ENCODE assay signal across 10 cellular contexts in the genomic region with DNA sequence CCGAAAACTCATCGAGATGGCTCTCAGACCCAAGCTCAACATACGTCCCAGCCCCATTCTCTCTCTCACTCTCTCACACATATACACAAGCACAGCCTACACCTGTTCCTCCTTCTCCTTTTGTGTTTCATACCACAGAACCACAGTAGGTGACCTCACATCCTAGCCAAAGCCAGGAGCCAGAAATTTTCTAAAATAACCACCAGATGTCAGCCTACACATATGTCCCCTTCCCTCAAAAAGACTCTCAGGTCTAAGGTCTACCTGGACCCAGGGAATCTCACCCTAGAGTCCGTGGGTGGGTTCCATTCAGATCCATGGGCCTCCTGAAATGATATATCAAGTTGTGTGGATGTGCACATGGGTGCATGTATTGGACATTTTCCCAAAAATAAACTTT.
A peak's percentile ranks its signal among the peaks of the same experiment; 100 is the strongest.
DNase-seq lines count a peak whose midpoint lies in the region; ATAC-seq, FAIRE-seq and TF ChIP-seq lines count a peak whose summit lies in the region.
"Had no signal": no experiment of that assay in that cellular context is flagged by ENCODE, and none has a peak within 500 bp of the region (broad histone marks: within the 10 kb centered on the region; RNA-seq: fewer than 3 reads in every experiment).

No MANE protein-coding gene starts in this region.

- peaks cover 6% of the 10 kb centered on the region; the same call in 1 of the 2 replicates for H3K23me2 ChIP-seq in H1 (ENCODE audit: low read depth, low read length)

- H3K79me2 ChIP-seq in H1 (ENCODE audit: control insufficient read depth in 1 of 2, insufficient read depth in 2 of 2, low read length in 2 of 2): no peaks in the 10 kb centered on the region

- TF ChIP-seq POLR2A in H1 (IDR thresholded peaks at IDR 0.05; ENCODE audit: control extremely low read depth in 1 of 2, low read depth in 2 of 2, low read length in 2 of 2): no peak

- no peaks in the 10 kb centered on the region for H3K4me1 ChIP-seq in H1 (replicated peaks in 1 of 4; ENCODE audit: control insufficient read depth in 3 of 4, insufficient read depth in 4 of 4, low read length in 3 of 4)

- no peak overlapping the region for H3K56ac ChIP-seq in H1 (replicated peaks; ENCODE audit: insufficient read length, low read depth, low read length)

- in situ Hi-C loops in ACHN (cut with HindIII; ENCODE audit: low pct_ligation_motif_present, low pct_unique_long_range_greater_than_20kb, low sequenced_read_pairs): no loop called here

- no peaks in the 10 kb centered on the region for H3K9me3 ChIP-seq in H1 (ENCODE audit: insufficient read depth in 2 of 2, low read depth in 1 of 2, low read length in 1 of 2)
- H3K9me3 ChIP-seq: thoracic aorta had no signal

- peaks cover 0 to 3% of the 10 kb centered on the region in 2 experiments for H4K20me1 ChIP-seq in H1 (replicated peaks in 1 of 2; ENCODE audit: control insufficient read depth in 1 of 2, insufficient read depth in 2 of 2, low read length in 2 of 2)

- no peak for TF ChIP-seq EP300 in H1 (IDR thresholded peaks at IDR 0.05; ENCODE audit: borderline replicate concordance in 1 of 2, low read depth in 2 of 2, low read length in 2 of 2)

- H3K23ac ChIP-seq in H1 (ENCODE audit: insufficient read length): no peak overlapping the region

- DNase-seq in ACHN: peak; percentile 30
- DNase-seq in GM18507 (ENCODE audit: extremely low spot score, insufficient read length, low read depth): no peak
- DNase-seq in NCI-H2107 (lab: John Stamatoyannopoulos, UW): peak; percentile 70
- no peak for DNase-seq in H1 (ENCODE audit: low read depth in 1 of 2, low spot score in 2 of 2)
- no peak for DNase-seq in activated CD4-positive, CD25-positive, alpha-beta regulatory T cell treated with anti-CD3 and anti-CD28 coated beads, Interleukin-2, amount 50 U/mL, for 72 hours
- DNase-seq in T-helper 1 cell: no peak
- DNase-seq in islet precursor cell: no peak

- TF ChIP-seq CTCF in H1 (IDR thresholded peaks at IDR 0.05; ENCODE audit: control extremely low read depth in 1 of 3, insufficient read depth in 1 of 3, low read depth in 1 of 3, low read length in 3 of 3): peak in 2 of 3 experiments; percentile 56 to 60; a peak in 3 of 4 replicates

- no peaks in the 10 kb centered on the region for H3K27me3 ChIP-seq in H1 (replicated peaks in 1 of 4; ENCODE audit: control insufficient read depth in 3 of 4, extremely low read depth in 1 of 4, insufficient read depth in 3 of 4, low read length in 3 of 4)

- H2AFZ ChIP-seq in H1 (ENCODE audit: low read length): no peak overlapping the region

- no peak overlapping the region for H3K4me2 ChIP-seq in H1 (ENCODE audit: insufficient read depth in 1 of 2, low read depth in 2 of 2, low read length in 2 of 2)

- H3K18ac ChIP-seq in H1 (ENCODE audit: extremely low read depth, low read length): no peak overlapping the region

- no peak overlapping the region for H2BK15ac ChIP-seq in H1 (ENCODE audit: low read length)

- H2BK12ac ChIP-seq in H1 (ENCODE audit: low read depth, low read length): no peak overlapping the region

- H3K27ac ChIP-seq in H1 (ENCODE audit: low read depth, low read length): no peak overlapping the region
- H3K27ac ChIP-seq: thoracic aorta had no signal

- H3K4ac ChIP-seq in H1 (replicated peaks; ENCODE audit: insufficient read length, low read depth, low read length): no peak overlapping the region

- 89% methylated on average over 4 of the region's 4 CpGs; no CpG with 5 or more reads in 1 of the 2 experiments for WGBS in H1 (ENCODE audit: extremely low coverage in 1 of 2, insufficient coverage in 1 of 2, insufficient read length in 1 of 2, insufficient replicate concordance in 2 of 2, low coverage in 1 of 2, low lambda C conversion rate in 2 of 2, missing lambda C conversion rate in 1 of 2), 2 experiments

- H3K9ac ChIP-seq in H1 (replicated peaks in 1 of 4; ENCODE audit: extremely low read depth in 1 of 4, low read depth in 3 of 4, low read length in 3 of 4): no peak overlapping the region

- CTCF ChIA-PET in H1 (lab: Charles Lee; ENCODE audit: partially characterized antibody): interaction anchor here (0.6 to 3.2 kb wide), 15 partner anchors 8 to 184 kb away, joined by 3 to 18 read pairs (median 3); no protein-coding TSS in a partner anchor

- FAIRE-seq in GM18507 (lab: Jason Lieb, UNC) (peak; percentile 66), H1 (lab: Jason Lieb, UNC) (peak; percentile 19)
- FAIRE-seq: frontal cortex had no signal

- H4K8ac ChIP-seq in H1 (ENCODE audit: extremely low read depth, insufficient read depth, low read length): no peak overlapping the region

- H2AK5ac ChIP-seq in H1 (ENCODE audit: low read depth, low read length): no peak overlapping the region

- no peak overlapping the region for H2BK5ac ChIP-seq in H1 (ENCODE audit: low read depth, low read length)

- peak; percentile 75 to 76 for TF ChIP-seq RAD21 in H1 (IDR thresholded peaks at IDR 0.05 in 1 of 2, conservative IDR thresholded peaks at IDR 0.05 in 1 of 2; ENCODE audit: low read depth in 2 of 2, low read length in 2 of 2)

- H4K5ac ChIP-seq in H1 (ENCODE audit: insufficient read length, low read depth, low read length): no peak overlapping the region

- no peak overlapping the region for H2BK20ac ChIP-seq in H1 (ENCODE audit: low read length)

- no peaks in the 10 kb centered on the region for H3K79me1 ChIP-seq in H1 (ENCODE audit: low read depth, low read length)

- POLR2A ChIA-PET in H1 (lab: Charles Lee; ENCODE audit: partially characterized antibody): interaction anchor here (1.1 kb wide), 1 partner anchor 176 kb away, joined by 3 read pairs; no protein-coding TSS in a partner anchor

- H3K14ac ChIP-seq in H1 (ENCODE audit: insufficient read length): no peak overlapping the region

- ATAC-seq in HG02870 (IDR thresholded peaks at IDR 0.05; ENCODE audit: unreplicated experiment): peak; percentile 97

- H4K91ac ChIP-seq in H1 (replicated peaks; ENCODE audit: insufficient read length, low read length): no peak overlapping the region

- H3K36me3 ChIP-seq in H1 (ENCODE audit: control insufficient read depth in 2 of 4, insufficient read depth in 4 of 4, low read length in 3 of 4): no peaks in the 10 kb centered on the region
- H3K36me3 ChIP-seq: thoracic aorta had no signal

- no peak overlapping the region for H2BK120ac ChIP-seq in H1 (replicated peaks; ENCODE audit: low read depth, low read length)

- H3K4me3 ChIP-seq in H1 (ENCODE audit: extremely low read depth in 1 of 4, insufficient read depth in 2 of 4, low read depth in 3 of 4, low read length in 4 of 4): no peak overlapping the region
- H3K4me3 ChIP-seq: thoracic aorta had no signal

TF ChIP-seq in H1, 55 proteins besides CTCF, POLR2A, EP300 and RAD21 (continues in another document):
- TF ChIP-seq POLR2AphosphoS5 (IDR thresholded peaks at IDR 0.05; ENCODE audit: low read depth, low read length) (no peak), BACH1 (IDR thresholded peaks at IDR 0.05; ENCODE audit: low read length) (no peak), SIX5 (IDR thresholded peaks at IDR 0.05; ENCODE audit: low read depth, low read length) (no peak)

Comparison
In these comparisons a context has a peak if more than half of its experiments do, and no peak if none do; other contexts are left out.
1. DNase-seq: peak in ACHN (single experiment) and NCI-H2107 (single experiment); none in GM18507 (single experiment), H1 (0 of 2), activated CD4-positive, CD25-positive, alpha-beta regulatory T cell treated with anti-CD3 and anti-CD28 coated beads, Interleukin-2, amount 50 U/mL, for 72 hours (single experiment), T-helper 1 cell (0 of 5) and islet precursor cell (single experiment).